In the genomic region with DNA sequence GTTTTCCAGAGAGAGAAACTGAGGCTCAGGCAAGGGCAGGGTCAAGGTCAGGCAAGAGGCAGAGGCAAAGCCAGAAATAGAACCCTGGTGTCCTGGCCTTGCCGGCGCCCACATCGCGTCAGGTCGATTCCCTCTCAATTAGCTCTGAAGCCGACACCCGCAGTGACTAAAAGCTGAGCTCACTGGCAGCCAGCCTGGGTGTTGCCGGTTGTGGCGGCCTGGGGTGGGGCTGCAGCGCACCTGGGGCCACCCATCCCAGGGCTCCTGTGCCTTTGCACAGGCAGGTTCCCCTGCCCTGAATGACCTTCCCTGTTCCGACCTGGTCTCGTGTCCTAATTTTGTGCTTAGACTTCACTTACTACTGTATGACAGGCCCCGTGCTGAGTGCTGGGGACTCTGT, we compare ENCODE assay signal across 18 cellular contexts. TPM values are rescaled to one million over a fixed set of nuclear protein-coding genes. Genes with fewer than 3 reads are reported as not detected.
A peak's percentile ranks its signal among the peaks of the same experiment; 100 is the strongest.
DNase-seq lines count a peak whose midpoint lies in the region; ATAC-seq, FAIRE-seq and TF ChIP-seq lines count a peak whose summit lies in the region.
"Had no signal": no experiment of that assay in that cellular context is flagged by ENCODE, and none has a peak within 500 bp of the region (broad histone marks: within the 10 kb centered on the region; RNA-seq: fewer than 3 reads in every experiment).

No MANE protein-coding gene starts in this region.

- H3K4me3 ChIP-seq in HUES48 (ENCODE audit: low read depth, low read length), result no peak overlapping the region
- no peak overlapping the region for H3K4me3 ChIP-seq in bronchial epithelial cell (ENCODE audit: low read depth, low read length)
- no peak overlapping the region for H3K4me3 ChIP-seq in mesendoderm (ENCODE audit: low read length)
- no peak overlapping the region for H3K4me3 ChIP-seq in suprapubic skin
- no peak overlapping the region for H3K4me3 ChIP-seq in dorsolateral prefrontal cortex

- DNase-seq in bronchial epithelial cell (ENCODE audit: low read depth), result peak; percentile 75
- DNase-seq in mesendoderm, result no peak
- DNase-seq in suprapubic skin (ENCODE audit: low spot score in 2 of 2), result no peak
- no peak for DNase-seq in stimulated activated CD4-positive, alpha-beta T cell treated with anti-CD3 and anti-CD28 coated beads, Interleukin-1b, Interleukin-23, amount 100 ng/mL, for 48 hours
- no peak for DNase-seq in dorsolateral prefrontal cortex
- DNase-seq: activated CD4-positive, alpha-beta T cell treated with anti-CD3 and anti-CD28 coated beads, Interleukin-2, amount 50 U/mL, for 4 hours; activated T-cell treated with anti-CD3 and anti-CD28 coated beads, Interleukin-2, amount 50 U/mL, for 72 hours; aorta; KG1; kidney glomerular epithelial cell; NCI-H187; NCI-H524 treated with DMSO at 0.1 percent for 48 hours; nucleus accumbens had no signal

- no peak overlapping the region for H4K5ac ChIP-seq in mesendoderm (ENCODE audit: low read length)

- peaks cover 36% of the 10 kb centered on the region for H3K4me1 ChIP-seq in HUES48 (ENCODE audit: control insufficient read depth, insufficient read depth, low read length)
- peaks cover 39% of the 10 kb centered on the region for H3K4me1 ChIP-seq in mesendoderm (ENCODE audit: control insufficient read depth, low read depth, low read length)
- H3K4me1 ChIP-seq in suprapubic skin, result peaks cover 98% of the 10 kb centered on the region

- peak overlapping the region; percentile 62 for H3K56ac ChIP-seq in mesendoderm (ENCODE audit: low read length)

- H4K8ac ChIP-seq in mesendoderm (ENCODE audit: low read depth, low read length), result no peak overlapping the region

- intact Hi-C loops in dorsolateral prefrontal cortex (cut with DNase I), result no loop called here

- ATAC-seq in HG03159 (IDR thresholded peaks at IDR 0.05; ENCODE audit: unreplicated experiment) (no peak), HG03045 (IDR thresholded peaks at IDR 0.05; ENCODE audit: unreplicated experiment) (no peak)
- ATAC-seq: activated T-cell treated with anti-CD3 and anti-CD28 coated beads, Interleukin-2, amount 50 U/mL, for 72 hours had no signal

- no peak overlapping the region for H2BK120ac ChIP-seq in mesendoderm (ENCODE audit: low read depth, low read length)

- peak overlapping the region; percentile 9 for H3K23ac ChIP-seq in mesendoderm (ENCODE audit: low read length)

- TF ChIP-seq POLR2A in suprapubic skin (IDR thresholded peaks at IDR 0.05), result no peak

- H3K9ac ChIP-seq in HUES48 (ENCODE audit: low read depth, low read length) (no peak overlapping the region), mesendoderm (ENCODE audit: low read length) (peak overlapping the region; percentile 46)

- FAIRE-seq in bronchial epithelial cell (lab: Jason Lieb, UNC), result peak; percentile 13

- TF ChIP-seq EP300 in suprapubic skin (IDR thresholded peaks at IDR 0.05), result no peak

- TF ChIP-seq CTCF in bronchial epithelial cell (IDR thresholded peaks at IDR 0.05; ENCODE audit: insufficient read depth, low read length, severe bottlenecking) (no peak), suprapubic skin (IDR thresholded peaks at IDR 0.05) (no peak), dorsolateral prefrontal cortex (IDR thresholded peaks at IDR 0.05 in 54 of 56, conservative IDR thresholded peaks at IDR 0.05 in 2 of 56; ENCODE audit: low read depth in 1 of 56, partially characterized antibody in 56 of 56) (no peak)

- no CpG with 5 or more reads among the region's 13 CpGs for WGBS in mesendoderm (ENCODE audit: extremely low coverage, insufficient coverage, low lambda C conversion rate)
- 80% methylated on average over 1 of the region's 13 CpGs for WGBS in suprapubic skin

- peak overlapping the region; percentile 23 for H3K27ac ChIP-seq in HUES48 (ENCODE audit: low read depth, low read length)
- H3K27ac ChIP-seq in mesendoderm (ENCODE audit: low read depth, low read length), result no peak overlapping the region
- peak overlapping the region; percentile 74 for H3K27ac ChIP-seq in suprapubic skin
- peak overlapping the region in 20 of 59 donors; percentile 7 to 84 (median 40) for H3K27ac ChIP-seq in dorsolateral prefrontal cortex

- peak overlapping the region; percentile 56 for H2BK5ac ChIP-seq in mesendoderm (ENCODE audit: low read length)

- H3K9me3 ChIP-seq in HUES48 (ENCODE audit: control insufficient read depth, insufficient read depth, low read length) (no peaks in the 10 kb centered on the region), suprapubic skin (no peaks in the 10 kb centered on the region)

- H2BK15ac ChIP-seq in mesendoderm (replicated peaks; ENCODE audit: low read depth), result no peak overlapping the region

- H3K4me2 ChIP-seq in mesendoderm (ENCODE audit: low read length), result no peak overlapping the region

- H3K36me3 ChIP-seq in HUES48 (ENCODE audit: control insufficient read depth, insufficient read depth, low read length), result peaks cover 43% of the 10 kb centered on the region
- peaks cover 40% of the 10 kb centered on the region for H3K36me3 ChIP-seq in bronchial epithelial cell (ENCODE audit: control insufficient read depth, insufficient read depth, low read length)
- H3K36me3 ChIP-seq in mesendoderm (ENCODE audit: control insufficient read depth, insufficient read depth, low read length), result peaks cover 3% of the 10 kb centered on the region
- no peaks in the 10 kb centered on the region for H3K36me3 ChIP-seq in suprapubic skin

- H3K4ac ChIP-seq in mesendoderm (ENCODE audit: low read depth, low read length), result no peak overlapping the region

- peaks cover 32% of the 10 kb centered on the region for H3K79me2 ChIP-seq in mesendoderm (ENCODE audit: control insufficient read depth, insufficient read depth, low read length)

- no peak overlapping the region for H3K18ac ChIP-seq in mesendoderm (ENCODE audit: low read length)

- H2AK5ac ChIP-seq in mesendoderm (ENCODE audit: low read length), result peak overlapping the region; percentile 41

- H3K79me1 ChIP-seq in mesendoderm (ENCODE audit: low read length), result peaks cover 44% of the 10 kb centered on the region

- H3K27me3 ChIP-seq in HUES48 (ENCODE audit: control insufficient read depth, insufficient read depth, low read length) (peaks cover 3% of the 10 kb centered on the region; the same call in 1 of the 2 replicates), bronchial epithelial cell (ENCODE audit: control insufficient read depth, insufficient read depth, low read length) (no peaks in the 10 kb centered on the region), mesendoderm (ENCODE audit: insufficient read depth, low read length, poor library complexity) (no peaks in the 10 kb centered on the region), suprapubic skin (no peaks in the 10 kb centered on the region), dorsolateral prefrontal cortex (peaks cover 0 to 6% (median 0%) of the 10 kb centered on the region in 45 donors)

RNA-seq across cellular contexts. Expression of gene SEMA3F, which starts 6.2 kb away (rescaled TPM):
- total RNA-seq in bronchial epithelial cell, result 35.5 and 76.0 TPM in 2 replicates
- polyA plus RNA-seq in mesendoderm (2013, experiment 1 of 2), result 24.7 TPM
- 23.0 TPM for polyA plus RNA-seq in mesendoderm (2013, experiment 2 of 2)
- total RNA-seq in suprapubic skin, result 100 to 1,000 TPM; 123 to 188 (median 130) TPM
- 10 to 100 TPM in 39 of 120 experiments, 1 to 10 TPM in 81; 1.9 to 30.3 (median 8.3) TPM for total RNA-seq in dorsolateral prefrontal cortex

RNA-seq across cellular contexts. Expression of gene GNAT1, which starts 30.1 kb away (rescaled TPM):
- total RNA-seq in bronchial epithelial cell (0.26 TPM in 1 of 2 replicates, not detected in the other), suprapubic skin (under 1 TPM in 1 of 4 donors, not detected in 3; 0.64 TPM), dorsolateral prefrontal cortex (1 to 10 TPM in 1 of 120 experiments, under 1 TPM in 13, not detected in 106; 0.20 to 1.6 (median 0.31) TPM)
- polyA plus RNA-seq in mesendoderm (2013, experiment 1 of 2), result 0.04 TPM
- polyA plus RNA-seq in mesendoderm (2013, experiment 2 of 2), result 0.01 TPM
- total RNA-seq: activated T-cell treated with anti-CD3 and anti-CD28 coated beads, Interleukin-2, amount 50 U/mL, for 72 hours; aorta; G401; glomerular endothelial cell had no signal
- polyA plus RNA-seq: aorta had no signal

RNA-seq across cellular contexts. Expression of gene SLC38A3, which starts 43.8 kb away (rescaled TPM):
- total RNA-seq in bronchial epithelial cell, result not detected in 2 replicates
- polyA plus RNA-seq in mesendoderm (2013, experiment 1 of 2), result 0.48 TPM
- 0.42 TPM for polyA plus RNA-seq in mesendoderm (2013, experiment 2 of 2)
- 1 to 10 TPM in 2 of 4 donors, under 1 TPM in 2; 0.25 to 2.2 (median 1.00) TPM for total RNA-seq in suprapubic skin
- 10 to 100 TPM; 12.5 to 71.4 (median 28.5) TPM for total RNA-seq in dorsolateral prefrontal cortex
- total RNA-seq: activated T-cell treated with anti-CD3 and anti-CD28 coated beads, Interleukin-2, amount 50 U/mL, for 72 hours; glomerular endothelial cell had no signal

Comparison
In these comparisons a context has a peak if more than half of its experiments do, and no peak if none do; other contexts are left out.
1. RNA of gene SLC38A3, which starts 43.8 kb away (total RNA-seq): 12.5 to 71.4 TPM in dorsolateral prefrontal cortex; 0.25 to 2.2 TPM in suprapubic skin and not detected in bronchial epithelial cell; every median in the first group is over 4 times any median in the second.